In the genomic region with DNA sequence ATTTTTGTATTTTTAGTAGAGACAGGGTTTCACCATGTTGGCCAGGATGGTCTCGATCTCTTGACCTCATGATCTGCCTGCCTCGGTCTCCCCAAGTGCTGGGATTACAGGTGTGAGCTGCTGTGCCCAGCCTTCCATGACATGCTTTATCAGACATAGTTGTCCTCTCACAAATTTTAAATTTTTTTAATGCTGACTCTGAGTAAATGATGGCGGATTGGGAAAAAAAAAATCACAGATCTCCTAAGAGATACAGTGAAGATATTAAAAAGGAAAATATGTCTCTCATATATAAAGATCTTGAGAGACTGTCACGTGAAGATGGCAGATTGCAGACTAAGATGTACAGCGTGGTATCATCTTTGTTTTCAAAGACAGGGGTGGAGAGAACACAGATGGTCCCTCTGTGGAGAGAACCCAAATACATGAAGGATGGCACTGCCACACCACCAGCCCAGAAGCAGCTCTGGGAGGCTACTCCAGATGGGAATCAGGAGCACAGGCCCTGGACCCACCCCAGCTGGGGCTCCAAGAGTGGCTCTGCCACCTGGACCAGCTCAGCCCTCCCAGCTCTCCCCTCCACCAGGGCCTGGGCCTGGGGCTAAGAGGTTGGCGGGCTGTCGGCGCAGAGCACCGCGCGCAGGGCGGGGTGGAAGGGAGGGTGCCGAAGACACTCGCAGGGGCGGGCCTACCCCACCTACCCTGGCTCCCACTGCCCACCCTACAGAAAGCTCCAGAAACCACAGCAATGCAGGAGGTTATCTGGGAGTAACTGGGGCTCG, we compare ENCODE assay signal across 23 cellular contexts. TPM values are rescaled to one million over a fixed set of nuclear protein-coding genes. Genes with fewer than 3 reads are reported as not detected.
DNase-seq lines count a peak whose midpoint lies in the region; FAIRE-seq and TF ChIP-seq lines count a peak whose summit lies in the region.
"Had no signal": no experiment of that assay in that cellular context is flagged by ENCODE, and none has a peak within 500 bp of the region (broad histone marks: within the 10 kb centered on the region; RNA-seq: fewer than 3 reads in every experiment).

No MANE protein-coding gene starts in this region.

- no peaks in the 10 kb centered on the region for H3K9me3 Mint-ChIP-seq in endothelial cell (ENCODE audit: unreplicated experiment)
- H3K9me3 Mint-ChIP-seq: CD4-positive, CD25-positive, alpha-beta regulatory T cell had no signal

- no peak overlapping the region for H3K4me3 Mint-ChIP-seq in endothelial cell (ENCODE audit: unreplicated experiment)
- H3K4me3 Mint-ChIP-seq: CD4-positive, CD25-positive, alpha-beta regulatory T cell had no signal

- H3K36me3 ChIP-seq in cardiac muscle cell: peaks cover 2% of the 10 kb centered on the region
- peaks cover 9% of the 10 kb centered on the region for H3K36me3 ChIP-seq in right atrium auricular region
- peaks cover 0 to 3% of the 10 kb centered on the region in 2 donors for H3K36me3 ChIP-seq in kidney (ENCODE audit: control insufficient read depth in 1 of 2, insufficient read depth in 2 of 2, low read length in 2 of 2)
- peaks cover 0 to 38% (median 13%) of the 10 kb centered on the region in 5 donors for H3K36me3 ChIP-seq in subcutaneous abdominal adipose tissue (ENCODE audit: control insufficient read depth in 5 of 5, insufficient read depth in 5 of 5, low read length in 5 of 5)
- peaks cover 11 to 36% (median 23%) of the 10 kb centered on the region in 3 donors for H3K36me3 ChIP-seq in tibial artery

- H3K27me3 ChIP-seq in cardiac muscle cell (no peaks in the 10 kb centered on the region), right atrium auricular region (no peaks in the 10 kb centered on the region), subcutaneous abdominal adipose tissue (ENCODE audit: control insufficient read depth in 5 of 5, insufficient read depth in 4 of 5, low read length in 5 of 5) (no peaks in the 10 kb centered on the region), tibial artery (no peaks in the 10 kb centered on the region)

- DNase-seq in cardiac muscle cell (ENCODE audit: low read depth in 1 of 2, low spot score in 1 of 2): no peak
- no peak for DNase-seq in right atrium auricular region (ENCODE audit: low spot score)
- peak; percentile 62 for DNase-seq in kidney
- no peak for DNase-seq in tibial artery
- no peak for DNase-seq in endothelial cell (ENCODE audit: low spot score)
- DNase-seq in activated gamma-delta T cell (lab: John Stamatoyannopoulos, UW): no peak
- DNase-seq: Calu3; CD4-positive, CD25-positive, alpha-beta regulatory T cell; DND-41; GF-D8; GM23248; KG1; NCI-H1092; NCI-H1694; NCI-H2107; NCI-H446; NCI-H774; PC-9 had no signal

- no peak for TF ChIP-seq CTCF in cardiac muscle cell (IDR thresholded peaks at IDR 0.05; ENCODE audit: low read depth, low read length)
- TF ChIP-seq CTCF in right atrium auricular region (IDR thresholded peaks at IDR 0.05): no peak
- no peak for TF ChIP-seq CTCF in VCaP (conservative IDR thresholded peaks at IDR 0.05)
- TF ChIP-seq CTCF in kidney (IDR thresholded peaks at IDR 0.05; ENCODE audit: borderline replicate concordance, extremely low read depth, insufficient read depth): no peak
- no peak for TF ChIP-seq CTCF in tibial artery (IDR thresholded peaks at IDR 0.05)
- TF ChIP-seq CTCF in endothelial cell (IDR thresholded peaks at IDR 0.05; ENCODE audit: unreplicated experiment): no peak

- no peak overlapping the region for H3K9ac ChIP-seq in kidney (ENCODE audit: low read length in 2 of 2)
- peak overlapping the region in 3 of 5 donors; percentile 46 to 78 (median 71) for H3K9ac ChIP-seq in subcutaneous abdominal adipose tissue (ENCODE audit: low read length in 5 of 5)
- H3K9ac ChIP-seq: GM23248 had no signal

- H3K27ac ChIP-seq in cardiac muscle cell (peak overlapping the region; percentile 48), right atrium auricular region (no peak overlapping the region), VCaP (peak overlapping the region; percentile 58; the same call in 1 of the 2 replicates), kidney (ENCODE audit: low read depth in 2 of 2, low read length in 2 of 2) (no peak overlapping the region), subcutaneous abdominal adipose tissue (ENCODE audit: low read depth, low read length) (peak overlapping the region; percentile 89), tibial artery (no peak overlapping the region)
- H3K27ac ChIP-seq: GM23248, PC-9 had no signal

- H3K27me3 Mint-ChIP-seq in endothelial cell (ENCODE audit: unreplicated experiment): peaks cover 2% of the 10 kb centered on the region
- H3K27me3 Mint-ChIP-seq: CD4-positive, CD25-positive, alpha-beta regulatory T cell had no signal

- H3K9me3 ChIP-seq in cardiac muscle cell (ENCODE audit: low read depth) (no peaks in the 10 kb centered on the region), right atrium auricular region (no peaks in the 10 kb centered on the region), kidney (ENCODE audit: control insufficient read depth in 1 of 2, low read length in 2 of 2) (no peaks in the 10 kb centered on the region), subcutaneous abdominal adipose tissue (ENCODE audit: control insufficient read depth in 5 of 5, low read length in 5 of 5) (no peaks in the 10 kb centered on the region), tibial artery (no peaks in the 10 kb centered on the region)

- H3K27ac Mint-ChIP-seq in endothelial cell (ENCODE audit: unreplicated experiment): no peak overlapping the region

- no peak for FAIRE-seq in kidney (lab: Jason Lieb, UNC)
- FAIRE-seq: HTR-8/SVneo had no signal

- H3K4me1 Mint-ChIP-seq in endothelial cell (ENCODE audit: unreplicated experiment): peaks cover 2% of the 10 kb centered on the region

- intact Hi-C loops in kidney (cut with DNase I) (no loop called here), tibial artery (cut with DNase I; ENCODE audit: low total_unique reads) (no loop called here)

- H3K4me3 ChIP-seq in cardiac muscle cell (no peak overlapping the region), right atrium auricular region (no peak overlapping the region), kidney (ENCODE audit: low read length in 2 of 2) (no peak overlapping the region), subcutaneous abdominal adipose tissue (ENCODE audit: low read depth in 1 of 5, low read length in 5 of 5) (no peak overlapping the region), tibial artery (no peak overlapping the region)
- H3K4me3 ChIP-seq: GM23248, PC-9 had no signal

- peaks cover 12% of the 10 kb centered on the region for H3K36me3 Mint-ChIP-seq in endothelial cell (ENCODE audit: low read depth, unreplicated experiment)

- no peaks in the 10 kb centered on the region for H3K4me1 ChIP-seq in cardiac muscle cell (ENCODE audit: low read depth)
- H3K4me1 ChIP-seq in right atrium auricular region: peaks cover 0 to 39% of the 10 kb centered on the region in 2 donors
- H3K4me1 ChIP-seq in kidney (ENCODE audit: control insufficient read depth in 1 of 2, insufficient read depth in 1 of 2, low read depth in 1 of 2, low read length in 2 of 2): peaks cover 14 to 16% of the 10 kb centered on the region in 2 donors
- H3K4me1 ChIP-seq in subcutaneous abdominal adipose tissue (ENCODE audit: control insufficient read depth in 5 of 5, insufficient read depth in 5 of 5, low read length in 5 of 5): peaks cover 8 to 87% (median 69%) of the 10 kb centered on the region in 5 donors
- peaks cover 0 to 25% (median 1%) of the 10 kb centered on the region in 4 donors for H3K4me1 ChIP-seq in tibial artery

RNA-seq across cellular contexts. Expression of a gene that starts 20.0 kb away (rescaled TPM):
- total RNA-seq in cardiac muscle cell (0.21 TPM in 1 of 2 replicates, not detected in the other), right atrium auricular region (not detected), kidney (1.2 TPM), endothelial cell (ENCODE audit: unreplicated experiment) (0.18 TPM)
- polyA plus RNA-seq in cardiac muscle cell (0.31 TPM in 1 of 2 replicates, not detected in the other), kidney (ENCODE audit: insufficient read depth, low read depth, low replicate concordance) (2.1 TPM)
- total RNA-seq: GM23248, M059J, Right ventricle myocardium superior had no signal

RNA-seq across cellular contexts. Expression of a gene that starts 28.3 kb away (rescaled TPM):
- total RNA-seq in cardiac muscle cell (not detected in 2 replicates), right atrium auricular region (not detected), kidney (not detected), endothelial cell (ENCODE audit: unreplicated experiment) (1.1 TPM)
- polyA plus RNA-seq in cardiac muscle cell (0.13 and 0.20 TPM in 2 replicates), kidney (ENCODE audit: insufficient read depth, low read depth, low replicate concordance) (not detected)
- total RNA-seq: Calu3; CD4-positive, CD25-positive, alpha-beta regulatory T cell; GM23248; M059J; Right ventricle myocardium superior had no signal
- polyA plus RNA-seq: CD4-positive, CD25-positive, alpha-beta regulatory T cell; GM23248 had no signal

RNA-seq across cellular contexts. Expression of a gene that starts 38.7 kb away (rescaled TPM):
- 119 and 193 TPM in 2 replicates for total RNA-seq in cardiac muscle cell
- 60.1 and 80.1 TPM in 2 replicates for polyA plus RNA-seq in cardiac muscle cell
- total RNA-seq in right atrium auricular region: 10 to 100 TPM; 63.3 to 76.7 TPM
- total RNA-seq in kidney: 154 TPM
- polyA plus RNA-seq in kidney (ENCODE audit: insufficient read depth, low read depth, low replicate concordance): 75.0 TPM
- total RNA-seq in endothelial cell (ENCODE audit: unreplicated experiment): 89.8 TPM

RNA-seq across cellular contexts. Expression of a gene that starts 55.3 kb away (rescaled TPM):
- 19.8 and 30.5 TPM in 2 replicates for total RNA-seq in cardiac muscle cell
- 8.9 and 10.0 TPM in 2 replicates for polyA plus RNA-seq in cardiac muscle cell
- 10 to 100 TPM; 12.3 to 13.6 TPM for total RNA-seq in right atrium auricular region
- total RNA-seq in kidney: 17.3 TPM
- polyA plus RNA-seq in kidney (ENCODE audit: insufficient read depth, low read depth, low replicate concordance): 15.0 TPM
- total RNA-seq in endothelial cell (ENCODE audit: unreplicated experiment): 20.6 TPM

Comparison
In these comparisons a context has a peak if more than half of its experiments do, and no peak if none do; other contexts are left out.
1. H3K27ac ChIP-seq: peak in cardiac muscle cell (single experiment), VCaP (single experiment) and subcutaneous abdominal adipose tissue (single experiment); none in right atrium auricular region (0 of 2), kidney (0 of 2) and tibial artery (0 of 2).
2. H3K9ac ChIP-seq: peak in subcutaneous abdominal adipose tissue (3 of 5); none in kidney (0 of 2).